ENCODE assay signal across 8 cellular contexts in the genomic region with DNA sequence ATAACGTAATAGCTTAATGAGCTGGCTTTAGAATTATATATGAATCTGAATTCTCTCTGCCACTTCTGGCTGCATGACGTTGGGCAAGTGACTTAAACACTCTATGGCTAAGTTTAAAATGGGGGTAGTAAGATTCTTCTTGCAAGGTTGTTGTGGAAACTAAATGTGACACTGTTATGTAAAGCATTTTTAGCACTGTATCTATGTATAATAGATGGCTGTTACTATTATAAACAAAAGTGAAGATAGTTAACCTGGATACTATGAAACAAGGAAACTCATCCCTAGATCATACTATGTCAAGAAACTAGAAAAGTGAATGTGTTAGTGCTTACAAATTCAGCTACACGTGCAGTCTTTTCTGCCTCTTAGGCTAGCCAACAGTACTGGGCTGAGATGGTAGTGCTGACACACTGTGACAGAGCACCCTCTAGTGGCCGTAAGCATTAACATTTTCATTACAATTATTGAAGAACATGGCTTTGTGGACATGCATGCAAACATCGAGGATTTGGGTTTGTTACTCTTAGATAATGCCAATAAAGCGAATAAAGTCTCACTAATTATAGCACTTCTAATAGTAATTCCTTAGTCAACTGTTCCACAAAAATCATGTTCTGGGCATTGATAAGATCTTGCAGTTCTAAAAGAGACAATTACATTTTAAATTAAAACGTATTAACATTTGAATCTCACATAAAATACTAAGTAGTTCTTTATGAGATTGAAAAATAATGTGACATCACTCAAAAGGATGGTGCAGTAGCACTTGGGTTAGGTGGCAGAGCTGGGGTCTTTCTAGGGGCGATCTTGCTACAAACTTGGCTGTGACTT. TPM values are rescaled to one million over a fixed set of nuclear protein-coding genes. Genes with fewer than 3 reads are reported as not detected.
DNase-seq lines count a peak whose midpoint lies in the region; ATAC-seq and TF ChIP-seq lines count a peak whose summit lies in the region.

No MANE protein-coding gene starts in this region.

- peak; percentile 84 to 87 (median 86) for TF ChIP-seq CTCF in right lobe of liver (IDR thresholded peaks at IDR 0.05)

- no peaks in the 10 kb centered on the region for H3K4me1 ChIP-seq in CD4-positive, CD25-positive, alpha-beta regulatory T cell (ENCODE audit: control insufficient read depth, insufficient read depth, low read length, poor library complexity, severe bottlenecking)
- no peaks in the 10 kb centered on the region for H3K4me1 ChIP-seq in right lobe of liver

- H3K27ac ChIP-seq in CD4-positive, CD25-positive, alpha-beta regulatory T cell (ENCODE audit: insufficient read depth, low read length, poor library complexity, severe bottlenecking) = no peak overlapping the region
- H3K27ac ChIP-seq in right lobe of liver = no peak overlapping the region

- WGBS in right lobe of liver (ENCODE audit: insufficient coverage, low coverage, low lambda C conversion rate, missing lambda C conversion rate) = 45% methylated on average over 8 of the region's 8 CpGs

- no peaks in the 10 kb centered on the region for H3K27me3 ChIP-seq in CD4-positive, CD25-positive, alpha-beta regulatory T cell (ENCODE audit: control insufficient read depth, insufficient read depth, low read length)
- no peaks in the 10 kb centered on the region for H3K27me3 ChIP-seq in right lobe of liver

- H3K4me1 Mint-ChIP-seq in CD4-positive, CD25-positive, alpha-beta regulatory T cell = peaks cover 0 to 23% (median 18%) of the 10 kb centered on the region in 4 donors

- no peaks in the 10 kb centered on the region for H3K9me3 ChIP-seq in CD4-positive, CD25-positive, alpha-beta regulatory T cell (ENCODE audit: control insufficient read depth in 2 of 2, low read length in 2 of 2)
- no peaks in the 10 kb centered on the region for H3K9me3 ChIP-seq in right lobe of liver

- H3K9me3 Mint-ChIP-seq in CD4-positive, CD25-positive, alpha-beta regulatory T cell = no peaks in the 10 kb centered on the region

- TF ChIP-seq POLR2A in right lobe of liver (IDR thresholded peaks at IDR 0.05) = no peak

- peak; percentile 88 to 91 for ATAC-seq in CD4-positive, CD25-positive, alpha-beta regulatory T cell (ENCODE audit: low read depth in 2 of 2)
- peak; percentile 83 for ATAC-seq in GM19035 (IDR thresholded peaks at IDR 0.05; ENCODE audit: unreplicated experiment)
- ATAC-seq in HG03342 (IDR thresholded peaks at IDR 0.05; ENCODE audit: unreplicated experiment) = peak; percentile 93
- ATAC-seq in right lobe of liver = peak; percentile 91 to 99 (median 96)

- peaks cover 18% of the 10 kb centered on the region for H3K36me3 Mint-ChIP-seq in CD4-positive, CD25-positive, alpha-beta regulatory T cell

- intact Hi-C loops in right lobe of liver (cut with DNase I) = no loop called here

- no peak overlapping the region for H3K27ac Mint-ChIP-seq in CD4-positive, CD25-positive, alpha-beta regulatory T cell

- no peak overlapping the region for H3K4me3 ChIP-seq in CD4-positive, CD25-positive, alpha-beta regulatory T cell (ENCODE audit: low read depth, low read length)
- no peak overlapping the region for H3K4me3 ChIP-seq in right lobe of liver

- no peaks in the 10 kb centered on the region for H3K27me3 Mint-ChIP-seq in CD4-positive, CD25-positive, alpha-beta regulatory T cell

- peak; percentile 29 to 81 (median 62) for DNase-seq in CD4-positive, CD25-positive, alpha-beta regulatory T cell
- DNase-seq in NCI-H345 (lab: John Stamatoyannopoulos, UW) (peak; percentile 68), dedifferentiated amniotic fluid mesenchymal stem cell (ENCODE audit: extremely low spot score) (peak; percentile 85), right lobe of liver (no peak)
- peak; percentile 3 to 25 (median 9) for DNase-seq in activated CD4-positive, CD25-positive, alpha-beta regulatory T cell (lab: John Stamatoyannopoulos, UW)
- DNase-seq in stimulated activated CD8-positive, alpha-beta memory T cell treated with anti-CD3 and anti-CD28 coated beads, Interleukin-12 subunit alpha, Interleukin-12 subunit beta, amount 100 ng/mL, for 1 hour (ENCODE audit: low read depth) = peak; percentile 43

- peaks cover 21% of the 10 kb centered on the region for H3K36me3 ChIP-seq in CD4-positive, CD25-positive, alpha-beta regulatory T cell (ENCODE audit: control insufficient read depth, insufficient read depth, low read length)
- H3K36me3 ChIP-seq in right lobe of liver = no peaks in the 10 kb centered on the region

- no peak overlapping the region for H3K4me3 Mint-ChIP-seq in CD4-positive, CD25-positive, alpha-beta regulatory T cell

RNA-seq across cellular contexts. Expression of gene MYSM1, which starts 47.3 kb away (rescaled TPM):
- total RNA-seq in CD4-positive, CD25-positive, alpha-beta regulatory T cell = 66.2 TPM
- polyA plus RNA-seq in CD4-positive, CD25-positive, alpha-beta regulatory T cell = 10 to 100 TPM in 3 of 4 donors, 1 to 10 TPM in 1; 7.1 to 15.8 (median 10.7) TPM
- total RNA-seq in right lobe of liver = 10 to 100 TPM; 10.2 to 16.3 (median 11.6) TPM

Comparison
In these comparisons a context has a peak if more than half of its experiments do, and no peak if none do; other contexts are left out.
1. DNase-seq: peak in CD4-positive, CD25-positive, alpha-beta regulatory T cell (3 of 3), NCI-H345 (single experiment), activated CD4-positive, CD25-positive, alpha-beta regulatory T cell (4 of 4), dedifferentiated amniotic fluid mesenchymal stem cell (single experiment) and stimulated activated CD8-positive, alpha-beta memory T cell treated with anti-CD3 and anti-CD28 coated beads, Interleukin-12 subunit alpha, Interleukin-12 subunit beta, amount 100 ng/mL, for 1 hour (single experiment); none in right lobe of liver (0 of 3).
2. Peak in every context shown above with its lines, with median percentiles within 50 percentile points of each other: ATAC-seq.